ENCODE assay signal across 20 cellular contexts in genomic region chr18:46395795-46396194, GRCh38.
"Had no signal": no experiment of that assay in that cellular context is flagged by ENCODE, and none has a peak within 500 bp of the region (broad histone marks: within the 10 kb centered on the region; RNA-seq: fewer than 3 reads in every experiment).

No MANE protein-coding gene starts in this region.

- DNase-seq: KBM-7, MG63, NCI-H1092, NCI-H1105 treated with DMSO at 0.1 percent for 48 hours, NCI-H1417 treated with DMSO at 0.1 percent for 48 hours, NCI-H146, NCI-H1930, NCI-H2081, NCI-H2107, NCI-H2227 treated with DMSO at 0.1 percent for 48 hours, NCI-H446, NCI-H510A, NCI-H524 treated with DMSO at 0.1 percent for 48 hours, NCI-H69, NCI-H774, Right ventricle myocardium superior, RPMI8226, SIG-M5 had no signal

- H3K27ac ChIP-seq: SJSA1, SK-N-MC had no signal

- H3K9me3 ChIP-seq: MG63, SJSA1 had no signal

- H3K36me3 ChIP-seq: MG63, SJSA1 had no signal

- H3K4me3 ChIP-seq: MG63, SJSA1, SK-N-MC had no signal

- H3K27me3 ChIP-seq: MG63, SJSA1 had no signal
